32 cellular contexts compared by ENCODE assay signal in genomic region chr10:71427246-71427645, GRCh38. TPM values are rescaled to one million over a fixed set of nuclear protein-coding genes. Genes with fewer than 3 reads are reported as not detected.
"Had no signal": no experiment of that assay in that cellular context is flagged by ENCODE, and none has a peak within 500 bp of the region (broad histone marks: within the 10 kb centered on the region; RNA-seq: fewer than 3 reads in every experiment).

No MANE protein-coding gene starts in this region.

- ATAC-seq: activated naive CD4-positive, alpha-beta T cell treated with anti-CD3 and anti-CD28 coated beads, Interleukin-2, amount 50 U/mL, for 72 hours; activated naive CD8-positive, alpha-beta T cell treated with anti-CD3 and anti-CD28 coated beads, Interleukin-2, amount 50 U/mL, for 24 hours; body of pancreas; Panc1; Right ventricle myocardium inferior; SK-N-SH treated with all-trans-retinoic acid at 6 μM for 48 hours had no signal

- H3K36me3 Mint-ChIP-seq: activated naive CD4-positive, alpha-beta T cell treated with anti-CD3 and anti-CD28 coated beads, Interleukin-2, amount 50 U/mL, for 72 hours had no signal

- H3K9me3 Mint-ChIP-seq: activated B cell treated with CpG ODN at 0.5 μM for 24 hours; activated CD4-positive, alpha-beta T cell treated with anti-CD3 and anti-CD28 coated beads, Interleukin-2, amount 10 ng/mL, durations not matched to agents 24 days and 14 days; activated naive CD4-positive, alpha-beta T cell treated with anti-CD3 and anti-CD28 coated beads, Interleukin-2, amount 50 U/mL, for 72 hours; activated naive CD8-positive, alpha-beta T cell treated with anti-CD3 and anti-CD28 coated beads, Interleukin-2, amount 50 U/mL, for 24 hours had no signal

- H3K4me1 Mint-ChIP-seq: activated B cell treated with CpG ODN at 0.5 μM for 24 hours; activated CD4-positive, alpha-beta T cell treated with anti-CD3 and anti-CD28 coated beads, Interleukin-2, amount 10 ng/mL, durations not matched to agents 24 days and 14 days; activated naive CD8-positive, alpha-beta T cell treated with anti-CD3 and anti-CD28 coated beads, Interleukin-2, amount 50 U/mL, for 24 hours had no signal

- H3K4me3 Mint-ChIP-seq: activated B cell treated with CpG ODN at 0.5 μM for 24 hours; activated CD4-positive, alpha-beta T cell treated with anti-CD3 and anti-CD28 coated beads, Interleukin-2, amount 10 ng/mL, durations not matched to agents 24 days and 14 days; activated naive CD8-positive, alpha-beta T cell treated with anti-CD3 and anti-CD28 coated beads, Interleukin-2, amount 50 U/mL, for 24 hours had no signal

- H3K27ac Mint-ChIP-seq: activated B cell treated with CpG ODN at 0.5 μM for 24 hours; activated CD4-positive, alpha-beta T cell treated with anti-CD3 and anti-CD28 coated beads, Interleukin-2, amount 10 ng/mL, durations not matched to agents 24 days and 14 days; activated naive CD4-positive, alpha-beta T cell treated with anti-CD3 and anti-CD28 coated beads, Interleukin-2, amount 50 U/mL, for 72 hours; activated naive CD8-positive, alpha-beta T cell treated with anti-CD3 and anti-CD28 coated beads, Interleukin-2, amount 50 U/mL, for 24 hours had no signal

- DNase-seq: activated B cell treated with CpG ODN at 0.5 μM for 24 hours; activated CD4-positive, alpha-beta T cell treated with anti-CD3 and anti-CD28 coated beads for 1 hour; activated CD4-positive, alpha-beta T cell treated with anti-CD3 and anti-CD28 coated beads, Interleukin-2, amount 10 ng/mL, durations not matched to agents 24 days and 14 days; activated CD4-positive, alpha-beta T cell treated with anti-CD3 and anti-CD28 coated beads, Interleukin-2, amount 50 U/mL, for 48 hours; activated naive CD4-positive, alpha-beta T cell treated with Interleukin-2 at 50 U/mL for 16 hours; activated naive CD8-positive, alpha-beta T cell treated with anti-CD3 and anti-CD28 coated beads, Interleukin-2, amount 50 U/mL, for 24 hours; activated T-cell treated with anti-CD3 and anti-CD28 coated beads, Interleukin-2, amount 50 U/mL, for 1 hour; amniotic stem cell; body of pancreas; central memory CD4-positive, alpha-beta T cell; IMR-90; KBM-7; NCI-H1048; NCI-H1417; NCI-H1694; NCI-H2029 treated with DMSO at 0.1 percent for 48 hours; NCI-H345; NCI-H510A; NCI-H526 treated with DMSO at 0.1 percent for 48 hours; NCI-H82; OCI-M1; RPMI8226; SW 1271; T-helper 2 cell; T1000 had no signal

- H3K9me3 ChIP-seq: ascending aorta, body of pancreas had no signal

RNA-seq across cellular contexts. Expression of gene CDH23, which starts 30.5 kb away (rescaled TPM):
- total RNA-seq: bronchial epithelial cell, M059J had no signal
